ENCODE assay signal across 8 cellular contexts in the genomic region with DNA sequence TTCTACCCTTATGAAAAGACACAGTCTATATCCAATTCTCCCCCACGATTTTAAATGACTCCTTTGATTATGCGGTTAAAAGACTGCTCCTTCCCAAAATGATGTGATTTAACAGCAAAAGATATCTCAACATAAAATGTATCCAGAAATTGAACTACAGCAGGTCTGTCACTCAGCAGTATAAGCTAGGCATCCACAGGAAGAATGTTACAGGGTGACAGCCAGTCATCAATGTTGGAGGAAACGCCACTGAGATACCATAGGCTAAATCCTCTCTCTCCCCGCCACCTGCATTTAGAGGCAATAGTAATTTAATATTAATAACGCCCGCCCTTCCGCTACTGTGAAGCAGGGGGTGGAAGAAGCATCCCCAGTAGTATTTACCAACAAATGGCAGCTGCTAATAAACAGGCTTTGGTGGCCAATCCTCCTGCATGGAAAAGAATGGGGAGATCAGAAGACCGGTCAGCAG.
DNase-seq lines count a peak whose midpoint lies in the region; ATAC-seq and TF ChIP-seq lines count a peak whose summit lies in the region.

No MANE protein-coding gene starts in this region.

- POLR2A ChIA-PET in GM10248 (lab: Yijun Ruan, JAX) = interaction anchor here (1.2 kb wide), 1 partner anchor 9 kb away, joined by 3 read pairs; no protein-coding TSS in a partner anchor

- H3K4me2 ChIP-seq in MM.1S (ENCODE audit: low read depth, low read length) = peak overlapping the region; percentile 74

- H3F3A ChIP-seq in MM.1S (ENCODE audit: insufficient read depth, low read length) = peaks cover 7% of the 10 kb centered on the region; the same call in 1 of the 2 replicates

- peak overlapping the region; percentile 97 for H3K4me3 ChIP-seq in MM.1S (ENCODE audit: low read length)
- H3K4me3 ChIP-seq in fibroblast of pulmonary artery (replicated peaks; ENCODE audit: low read depth, low read length) = peak overlapping the region; percentile 91
- H3K4me3 ChIP-seq in subcutaneous abdominal adipose tissue (ENCODE audit: low read depth in 1 of 5, low read length in 5 of 5) = peak overlapping the region; percentile 83 to 98 (median 93)

- H4K20me1 ChIP-seq in MM.1S (ENCODE audit: insufficient read depth, low read length) = no peaks in the 10 kb centered on the region

- peak overlapping the region; percentile 69; the same call in 1 of the 2 replicates for H3K27ac ChIP-seq in MM.1S (ENCODE audit: low read length)
- H3K27ac ChIP-seq in subcutaneous abdominal adipose tissue (ENCODE audit: low read depth, low read length) = peak overlapping the region; percentile 91

- CTCF ChIA-PET in GM10248 (lab: Yijun Ruan, JAX) = interaction anchor here (1.1 to 2.1 kb wide), 3 partner anchors 8 to 14 kb away, joined by 3 to 6 read pairs (median 4); no protein-coding TSS in a partner anchor

- H3K27me3 ChIP-seq in MM.1S (replicated peaks; ENCODE audit: insufficient read depth, low read length) = no peaks in the 10 kb centered on the region
- no peaks in the 10 kb centered on the region for H3K27me3 ChIP-seq in subcutaneous abdominal adipose tissue (ENCODE audit: control insufficient read depth in 5 of 5, insufficient read depth in 4 of 5, low read length in 5 of 5)

- H3K36me3 ChIP-seq in MM.1S (replicated peaks; ENCODE audit: insufficient read depth, low read length) (peaks cover 2% of the 10 kb centered on the region; the same call in 1 of the 2 replicates), subcutaneous abdominal adipose tissue (ENCODE audit: control insufficient read depth in 5 of 5, insufficient read depth in 5 of 5, low read length in 5 of 5) (peaks cover 24 to 31% (median 26%) of the 10 kb centered on the region in 5 donors)

- H3K79me2 ChIP-seq in MM.1S (ENCODE audit: low read length) = peaks cover 75% of the 10 kb centered on the region

- TF ChIP-seq CTCF in MM.1S (IDR thresholded peaks at IDR 0.05; ENCODE audit: low read length) (no peak), fibroblast of pulmonary artery (IDR thresholded peaks at IDR 0.05; ENCODE audit: low read length, missing control alignments) (no peak), GM10248 (IDR thresholded peaks at IDR 0.05; ENCODE audit: control extremely low read depth, extremely low read depth, low read depth, missing control alignments) (no peak)

- peaks cover 30% of the 10 kb centered on the region for H3K4me1 ChIP-seq in MM.1S (ENCODE audit: low read length)
- peaks cover 0 to 47% (median 36%) of the 10 kb centered on the region in 5 donors for H3K4me1 ChIP-seq in subcutaneous abdominal adipose tissue (ENCODE audit: control insufficient read depth in 5 of 5, insufficient read depth in 5 of 5, low read length in 5 of 5)

- peak overlapping the region; percentile 98 for H2AFZ ChIP-seq in MM.1S (ENCODE audit: low read length)

- DNase-seq in MM.1S = no peak
- no peak for DNase-seq in fibroblast of pulmonary artery (ENCODE audit: low read depth)
- DNase-seq in NCI-H1105 treated with DMSO at 0.1 percent for 48 hours (lab: John Stamatoyannopoulos, UW) = no peak
- DNase-seq in SW 1271 (lab: John Stamatoyannopoulos, UW) = no peak
- DNase-seq in DMS53 treated with DMSO at 0.1 percent for 48 hours (lab: John Stamatoyannopoulos, UW; ENCODE audit: unreplicated experiment) = no peak
- DNase-seq in GM10248 (ENCODE audit: extremely low spot score) = no peak

- no peaks in the 10 kb centered on the region for H3K9me2 ChIP-seq in MM.1S (replicated peaks; ENCODE audit: insufficient read depth, low read length)

- peak overlapping the region; percentile 98 for H3K9ac ChIP-seq in MM.1S (ENCODE audit: low read length)
- H3K9ac ChIP-seq in subcutaneous abdominal adipose tissue (ENCODE audit: low read length in 5 of 5) = peak overlapping the region; percentile 59 to 98 (median 83)

- ATAC-seq in GM21515 (IDR thresholded peaks at IDR 0.05; ENCODE audit: unreplicated experiment) = peak; percentile 0

- H3K9me3 ChIP-seq in MM.1S (replicated peaks; ENCODE audit: insufficient read depth, low read length) = no peaks in the 10 kb centered on the region
- no peaks in the 10 kb centered on the region for H3K9me3 ChIP-seq in subcutaneous abdominal adipose tissue (ENCODE audit: control insufficient read depth in 5 of 5, low read length in 5 of 5)
